Comparison of ENCODE assay signal across 1 cellular context in genomic region chr16:30937692-30938091, GRCh38.
A peak's percentile ranks its signal among the peaks of the same experiment; 100 is the strongest.
TF ChIP-seq lines count a peak whose summit lies in the region.

No MANE protein-coding gene starts in this region.

TF ChIP-seq in K562, 482 proteins besides CTCF, POLR2A, EP300 and RAD21:
- TF ChIP-seq SUPT5H (IDR thresholded peaks at IDR 0.05) (0 out of 2 replicates have a peak, but pooled peaks have one; percentile 26), ZNF77 (CRISPR knock-in tag; IDR thresholded peaks at IDR 0.05) (no peak)
